Comparison of ENCODE assay signal across 9 cellular contexts in the genomic region with DNA sequence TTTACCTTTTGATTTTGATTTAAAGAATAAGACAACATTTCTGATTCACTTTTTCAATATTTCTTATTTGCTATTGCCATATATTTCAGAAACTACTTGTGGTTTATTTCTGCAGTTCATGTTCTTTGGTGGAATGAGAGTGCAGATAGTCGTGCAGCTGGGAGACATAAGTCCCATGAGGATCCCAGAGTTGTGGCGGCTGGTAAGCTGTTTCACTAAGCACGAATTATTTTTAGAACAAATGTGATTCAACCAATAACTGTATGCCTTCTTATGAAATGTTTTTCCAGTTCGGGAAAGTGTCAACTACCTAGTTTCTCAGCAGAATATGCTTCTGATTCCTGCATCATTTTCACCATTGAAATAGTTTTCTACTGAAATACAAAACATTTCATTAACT. TPM values are rescaled to one million over a fixed set of nuclear protein-coding genes. Genes with fewer than 3 reads are reported as not detected.
DNase-seq lines count a peak whose midpoint lies in the region; ATAC-seq, FAIRE-seq and TF ChIP-seq lines count a peak whose summit lies in the region.
"Had no signal": no experiment of that assay in that cellular context is flagged by ENCODE, and none has a peak within 500 bp of the region (broad histone marks: within the 10 kb centered on the region; RNA-seq: fewer than 3 reads in every experiment).

No MANE protein-coding gene starts in this region.

- no peaks in the 10 kb centered on the region for H3K4me1 ChIP-seq in astrocyte (ENCODE audit: insufficient read depth, low read length)
- H3K4me1 ChIP-seq in skeletal muscle tissue (ENCODE audit: control insufficient read depth in 3 of 3, insufficient read depth in 3 of 3, low read length in 3 of 3), result peaks cover 19 to 23% (median 21%) of the 10 kb centered on the region in 3 donors
- peaks cover 0 to 6% of the 10 kb centered on the region in 2 donors for H3K4me1 ChIP-seq in aorta (ENCODE audit: control insufficient read depth in 1 of 2, insufficient read depth in 2 of 2, low read length in 2 of 2)
- H3K4me1 ChIP-seq in CD8-positive, alpha-beta memory T cell (ENCODE audit: insufficient read depth, low read length), result no peaks in the 10 kb centered on the region

- H3K4me1 Mint-ChIP-seq in astrocyte (ENCODE audit: low read depth, unreplicated experiment), result peaks cover 12% of the 10 kb centered on the region
- no peaks in the 10 kb centered on the region for H3K4me1 Mint-ChIP-seq in CD8-positive, alpha-beta memory T cell

- ATAC-seq in GM21381 (IDR thresholded peaks at IDR 0.05; ENCODE audit: unreplicated experiment), result peak; percentile 24
- ATAC-seq in HG03378 (IDR thresholded peaks at IDR 0.05; ENCODE audit: unreplicated experiment), result peak; percentile 42
- no peak for ATAC-seq in aorta (ENCODE audit: low FRiP score)

- no peaks in the 10 kb centered on the region for H3K36me3 Mint-ChIP-seq in astrocyte (ENCODE audit: low read depth, unreplicated experiment)
- H3K36me3 Mint-ChIP-seq in CD8-positive, alpha-beta memory T cell, result peaks cover 0 to 2% (median 0%) of the 10 kb centered on the region in 3 donors

- no peaks in the 10 kb centered on the region for H3K36me3 ChIP-seq in astrocyte (ENCODE audit: insufficient read depth, low read length)
- H3K36me3 ChIP-seq in skeletal muscle tissue (ENCODE audit: control insufficient read depth in 3 of 3, insufficient read depth in 3 of 3, low read length in 3 of 3), result no peaks in the 10 kb centered on the region
- peaks cover 0 to 7% of the 10 kb centered on the region in 2 donors for H3K36me3 ChIP-seq in aorta (ENCODE audit: control insufficient read depth in 1 of 2, insufficient read depth in 2 of 2, low read length in 1 of 2)
- H3K36me3 ChIP-seq in CD8-positive, alpha-beta memory T cell (ENCODE audit: insufficient read depth, low read length), result no peaks in the 10 kb centered on the region

- no peak overlapping the region for H2AFZ ChIP-seq in astrocyte (ENCODE audit: low read depth, low read length)

- H3K4me2 ChIP-seq in astrocyte (ENCODE audit: low read length), result no peak overlapping the region

- 1 to 3% methylated on average over 4 of the region's 4 CpGs for WGBS in aorta, 2 donors

- CTCF ChIA-PET in CD8-positive, alpha-beta memory T cell (lab: Charles Lee), result no interaction called here

- H3K9ac ChIP-seq in astrocyte (ENCODE audit: low read length), result no peak overlapping the region
- H3K9ac ChIP-seq in skeletal muscle tissue (ENCODE audit: low read depth in 1 of 3, low read length in 3 of 3), result peak overlapping the region; percentile 41 to 72 (median 66)

- no peaks in the 10 kb centered on the region for H3K9me3 Mint-ChIP-seq in astrocyte (ENCODE audit: unreplicated experiment)
- no peaks in the 10 kb centered on the region for H3K9me3 Mint-ChIP-seq in CD8-positive, alpha-beta memory T cell

- no peak overlapping the region for H3K27ac Mint-ChIP-seq in astrocyte (ENCODE audit: unreplicated experiment)
- H3K27ac Mint-ChIP-seq in CD8-positive, alpha-beta memory T cell, result no peak overlapping the region

- DNase-seq in astrocyte (ENCODE audit: low read depth), result no peak
- no peak for DNase-seq in aorta
- DNase-seq in activated CD8-positive, alpha-beta memory T cell treated with anti-CD3 and anti-CD28 coated beads, Interleukin-2, amount 50 U/mL, for 4 hours, result no peak
- DNase-seq in cerebellum (ENCODE audit: low spot score), result no peak
- no peak for DNase-seq in CD8-positive, alpha-beta memory T cell

- peak; percentile 87 for FAIRE-seq in astrocyte (lab: Jason Lieb, UNC)
- FAIRE-seq: endothelial cell of umbilical vein had no signal

- H3K27ac ChIP-seq in astrocyte (ENCODE audit: low read depth, low read length), result no peak overlapping the region
- H3K27ac ChIP-seq in skeletal muscle tissue (ENCODE audit: low read depth, low read length), result peak overlapping the region; percentile 88
- no peak overlapping the region for H3K27ac ChIP-seq in aorta (ENCODE audit: low read depth in 1 of 2, low read length in 2 of 2)
- no peak overlapping the region for H3K27ac ChIP-seq in CD8-positive, alpha-beta memory T cell (ENCODE audit: low read depth, low read length)

- no peak for TF ChIP-seq CTCF in astrocyte (IDR thresholded peaks at IDR 0.05; ENCODE audit: insufficient read depth, low read depth, low read length)

- H3K4me3 ChIP-seq in astrocyte (ENCODE audit: insufficient read depth, low read depth, low read length) (no peak overlapping the region), skeletal muscle tissue (ENCODE audit: low read length in 3 of 3) (peak overlapping the region; percentile 10 to 52 (median 42)), aorta (ENCODE audit: low read length in 2 of 2) (no peak overlapping the region)
- no peak overlapping the region for H3K4me3 ChIP-seq in CD8-positive, alpha-beta memory T cell (ENCODE audit: low read length)

- POLR2A ChIA-PET in CD8-positive, alpha-beta memory T cell (lab: Charles Lee), result no interaction called here

- no peaks in the 10 kb centered on the region for H4K20me1 ChIP-seq in astrocyte (ENCODE audit: insufficient read depth, low read length)

- H3K27me3 ChIP-seq in astrocyte (ENCODE audit: insufficient read depth, low read length) (no peaks in the 10 kb centered on the region), skeletal muscle tissue (ENCODE audit: control insufficient read depth in 3 of 3, insufficient read depth in 3 of 3, low read length in 3 of 3) (no peaks in the 10 kb centered on the region), aorta (ENCODE audit: control insufficient read depth in 1 of 2, insufficient read depth in 2 of 2, low read length in 1 of 2) (no peaks in the 10 kb centered on the region)
- no peaks in the 10 kb centered on the region for H3K27me3 ChIP-seq in CD8-positive, alpha-beta memory T cell (ENCODE audit: insufficient read depth, low read length, poor library complexity, severe bottlenecking)

- H3K4me3 Mint-ChIP-seq in astrocyte (ENCODE audit: unreplicated experiment), result no peak overlapping the region
- no peak overlapping the region for H3K4me3 Mint-ChIP-seq in CD8-positive, alpha-beta memory T cell

- H3K9me3 ChIP-seq in astrocyte (ENCODE audit: insufficient read depth, low read depth, low read length), result no peaks in the 10 kb centered on the region
- H3K9me3 ChIP-seq in skeletal muscle tissue (ENCODE audit: control insufficient read depth in 3 of 3, low read length in 3 of 3), result no peaks in the 10 kb centered on the region
- H3K9me3 ChIP-seq in aorta (ENCODE audit: control insufficient read depth, low read length), result no peaks in the 10 kb centered on the region
- no peaks in the 10 kb centered on the region for H3K9me3 ChIP-seq in CD8-positive, alpha-beta memory T cell (ENCODE audit: low read length)

- no peaks in the 10 kb centered on the region for H3K27me3 Mint-ChIP-seq in astrocyte (ENCODE audit: low read depth, unreplicated experiment)
- no peaks in the 10 kb centered on the region for H3K27me3 Mint-ChIP-seq in CD8-positive, alpha-beta memory T cell

- intact Hi-C loops in aorta (cut with DNase I), result loop anchor here in 1 of 2 donors (10.0 kb wide), 1 partner anchor 152 kb away; a partner anchor contains a TSS

- H3K79me2 ChIP-seq in astrocyte (ENCODE audit: insufficient read depth, low read length), result no peaks in the 10 kb centered on the region

RNA-seq across cellular contexts. Expression of a gene that starts 8.8 kb away (rescaled TPM):
- 0.23 and 0.91 TPM in 2 replicates for total RNA-seq in astrocyte
- 9.9 TPM for total RNA-seq in skeletal muscle tissue
- total RNA-seq in aorta, result 10 to 100 TPM in 1 of 2 donors, 1 to 10 TPM in 1; 7.8 to 12.6 TPM
- 1 to 10 TPM; 1.4 to 8.9 TPM for polyA plus RNA-seq in aorta
- 7.7 TPM for total RNA-seq in cerebellum
- under 1 TPM; 0.18 to 0.46 TPM for total RNA-seq in CD8-positive, alpha-beta memory T cell
- polyA plus RNA-seq in CD8-positive, alpha-beta memory T cell, result not detected

RNA-seq across cellular contexts. Expression of a gene that starts 25.2 kb away (rescaled TPM):
- total RNA-seq in astrocyte, result 25.9 and 28.2 TPM in 2 replicates
- total RNA-seq in skeletal muscle tissue, result 45.4 TPM
- 10 to 100 TPM; 24.2 to 28.7 TPM for total RNA-seq in aorta
- 10 to 100 TPM; 31.6 to 34.8 TPM for polyA plus RNA-seq in aorta
- 39.0 TPM for total RNA-seq in cerebellum
- total RNA-seq in CD8-positive, alpha-beta memory T cell, result 10 to 100 TPM in 1 of 2 experiments, 1 to 10 TPM in 1; 9.1 to 10.1 TPM
- polyA plus RNA-seq in CD8-positive, alpha-beta memory T cell, result 21.8 TPM

Comparison
In these comparisons a context has a peak if more than half of its experiments do, and no peak if none do; other contexts are left out.
1. H3K4me3 ChIP-seq: peak in skeletal muscle tissue (3 of 3); none in astrocyte (single experiment), aorta (0 of 2) and CD8-positive, alpha-beta memory T cell (single experiment).